14 cellular contexts compared by ENCODE assay signal in the genomic region with DNA sequence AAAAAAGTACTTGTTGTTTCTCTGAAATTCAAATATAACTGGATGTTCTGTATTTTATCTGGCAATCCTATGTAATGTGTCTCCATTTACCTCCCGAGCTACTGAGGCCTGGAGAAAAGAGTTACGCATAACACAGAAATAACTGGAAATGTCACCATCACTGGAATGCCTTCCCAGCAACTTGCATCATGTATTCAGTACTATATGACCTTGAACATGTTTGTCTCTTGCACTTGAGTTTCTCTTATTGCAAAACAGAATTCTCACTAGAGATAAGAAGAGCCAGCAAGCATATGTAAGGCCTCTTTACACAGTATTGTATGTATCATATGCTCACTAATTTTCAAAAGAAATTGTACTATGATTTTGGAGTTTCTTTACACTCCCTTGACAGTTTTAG.
"Had no signal": no experiment of that assay in that cellular context is flagged by ENCODE, and none has a peak within 500 bp of the region (broad histone marks: within the 10 kb centered on the region; RNA-seq: fewer than 3 reads in every experiment).

No MANE protein-coding gene starts in this region.

- H3K27me3 ChIP-seq: upper lobe of left lung had no signal

- H3K4me1 ChIP-seq: prostate gland, upper lobe of left lung had no signal

- H3K27ac ChIP-seq: epithelial cell of prostate, prostate gland, upper lobe of left lung had no signal

- H3K4me3 ChIP-seq: prostate gland, upper lobe of left lung had no signal

- H3K36me3 ChIP-seq: prostate gland, upper lobe of left lung had no signal

- H3K9me3 ChIP-seq: prostate gland, upper lobe of left lung had no signal

- DNase-seq: activated naive CD4-positive, alpha-beta T cell treated with anti-CD3 and anti-CD28 coated beads for 36 hours; activated naive CD8-positive, alpha-beta T cell treated with anti-CD3 and anti-CD28 coated beads, Interleukin-2, amount 50 U/mL, for 24 hours; activated T-cell treated with anti-CD3 and anti-CD28 coated beads for 4 hours; cerebellar nuclear complex; hypothalamus; nucleus accumbens; stimulated activated CD4-positive, alpha-beta T cell treated with anti-CD3 and anti-CD28 coated beads, Interleukin-1b, Interleukin-23, amount 100 ng/mL, for 48 hours; stimulated activated naive CD8-positive, alpha-beta T cell treated with anti-CD3 and anti-CD28 coated beads, Interleukin-15, amount 100 ng/mL, for 72 hours; upper lobe of left lung had no signal

- ATAC-seq: activated CD4-positive, CD25-positive, alpha-beta regulatory T cell treated with anti-CD3 and anti-CD28 coated beads, Interleukin-2, amount 50 U/mL, for 24 hours; activated naive CD8-positive, alpha-beta T cell treated with anti-CD3 and anti-CD28 coated beads, Interleukin-2, amount 50 U/mL, for 24 hours; activated T-helper 17 cell treated with anti-CD3 and anti-CD28 coated beads, Interleukin-2, amount 50 U/mL, for 72 hours; sciatic nerve; stimulated activated naive CD8-positive, alpha-beta T cell treated with anti-CD3 and anti-CD28 coated beads, Interleukin-15, amount 100 ng/mL, for 72 hours had no signal
